Comparison of ENCODE assay signal across 19 cellular contexts in the genomic region with DNA sequence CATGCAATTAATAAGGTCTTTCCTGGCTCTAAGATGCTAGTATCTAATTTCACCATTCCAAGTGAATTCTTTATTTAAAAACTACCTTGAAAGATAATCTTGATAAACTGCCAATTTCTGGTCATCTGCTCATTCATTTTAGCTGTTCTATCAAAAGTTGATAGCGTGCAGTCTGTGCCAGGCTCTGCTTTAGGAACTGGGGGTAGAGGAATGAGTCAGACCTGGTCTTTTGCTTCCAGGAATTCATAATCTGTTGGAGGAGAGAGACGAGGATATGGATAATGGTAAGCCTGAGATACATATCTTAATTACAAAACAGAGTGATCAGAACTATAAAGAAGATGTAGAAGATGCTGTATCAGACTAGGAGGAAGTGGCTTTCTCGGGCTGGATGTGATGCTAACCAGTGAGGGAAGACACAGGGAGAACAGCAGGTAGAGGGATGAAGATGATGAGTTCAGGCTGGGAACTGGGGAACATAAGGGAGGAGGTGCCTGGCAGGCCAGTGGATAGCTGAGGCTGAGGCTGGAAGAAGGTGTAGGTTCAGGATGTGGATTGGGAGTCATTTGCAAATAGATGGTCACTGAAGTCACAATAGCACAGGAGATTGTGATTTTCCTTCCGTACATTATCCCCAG. TPM values are rescaled to one million over a fixed set of nuclear protein-coding genes. Genes with fewer than 3 reads are reported as not detected.
DNase-seq lines count a peak whose midpoint lies in the region; ATAC-seq and TF ChIP-seq lines count a peak whose summit lies in the region.
"Had no signal": no experiment of that assay in that cellular context is flagged by ENCODE, and none has a peak within 500 bp of the region (broad histone marks: within the 10 kb centered on the region; RNA-seq: fewer than 3 reads in every experiment).

No MANE protein-coding gene starts in this region.

- ATAC-seq in RWPE2 (ENCODE audit: low read depth) = peak; percentile 70
- peak in 2 of 4 donors; percentile 3 to 23 for ATAC-seq in psoas muscle

- H3K4me1 ChIP-seq in RWPE2 (ENCODE audit: insufficient read depth, poor library complexity, severe bottlenecking) = peaks cover 30% of the 10 kb centered on the region
- peaks cover 24% of the 10 kb centered on the region for H3K4me1 ChIP-seq in psoas muscle
- H3K4me1 ChIP-seq: HAP-1 had no signal

- WGBS in psoas muscle, 3 donors = 26 to 51% (median 50%) methylated on average over 4 of the region's 4 CpGs

- H3K36me3 ChIP-seq in RWPE2 (ENCODE audit: low read depth) (no peaks in the 10 kb centered on the region), psoas muscle (ENCODE audit: insufficient read depth in 1 of 2, low read depth in 1 of 2) (no peaks in the 10 kb centered on the region)
- H3K36me3 ChIP-seq: esophagus squamous epithelium, HAP-1 had no signal

- intact Hi-C loops in psoas muscle (cut with DNase I) = no loop called here

- DNase-seq in ELR (ENCODE audit: low read depth) (peak; percentile 70), RWPE2 (ENCODE audit: low spot score) (no peak), fibroblast of the aortic adventitia (ENCODE audit: low read depth) (peak; percentile 67), psoas muscle (no peak), activated gamma-delta T cell (lab: John Stamatoyannopoulos, UW) (no peak), NCI-H187 (lab: John Stamatoyannopoulos, UW) (no peak), AG08395 (ENCODE audit: low spot score) (no peak)
- no peak for DNase-seq in NK-92 treated with Interleukin-12 subunit alpha and Interleukin-12 subunit beta, amount 100 ng/mL, for 24 hours (lab: John Stamatoyannopoulos, UW)
- DNase-seq: activated CD4-positive, alpha-beta T cell treated with anti-CD3 and anti-CD28 coated beads, Interleukin-2, amount 50 U/mL, for 1 hour; amygdala; esophagus squamous epithelium; KG1; NCI-H1694; NCI-H526; nucleus accumbens; stimulated activated CD4-positive, alpha-beta T cell treated with anti-CD3 and anti-CD28 coated beads, Interleukin-15, amount 100 ng/mL, for 24 hours; T-helper 2 cell had no signal

- peak overlapping the region; percentile 45 for H3K27ac ChIP-seq in RWPE2 (ENCODE audit: poor library complexity, severe bottlenecking)
- H3K27ac ChIP-seq in psoas muscle = peak overlapping the region; percentile 66
- H3K27ac ChIP-seq: esophagus squamous epithelium had no signal

- H3K27me3 ChIP-seq in RWPE2 (ENCODE audit: insufficient read depth, poor library complexity, severe bottlenecking) (no peaks in the 10 kb centered on the region), psoas muscle (ENCODE audit: insufficient read depth in 3 of 3, low read length in 2 of 3) (no peaks in the 10 kb centered on the region)
- H3K27me3 ChIP-seq: esophagus squamous epithelium had no signal

- H3K9me3 ChIP-seq in RWPE2 (ENCODE audit: severe bottlenecking) (no peaks in the 10 kb centered on the region), psoas muscle (no peaks in the 10 kb centered on the region)
- H3K9me3 ChIP-seq: esophagus squamous epithelium, HAP-1 had no signal

- H3K4me3 ChIP-seq in RWPE2 (ENCODE audit: severe bottlenecking) (no peak overlapping the region), fibroblast of the aortic adventitia (ENCODE audit: low read depth, low read length) (no peak overlapping the region), psoas muscle (no peak overlapping the region)
- H3K4me3 ChIP-seq: esophagus squamous epithelium, HAP-1, lung had no signal

- TF ChIP-seq CTCF in RWPE2 (IDR thresholded peaks at IDR 0.05; ENCODE audit: poor library complexity, severe bottlenecking) = no peak
- no peak for TF ChIP-seq CTCF in fibroblast of the aortic adventitia (IDR thresholded peaks at IDR 0.05; ENCODE audit: insufficient read depth, low read length)
- no peak for TF ChIP-seq CTCF in psoas muscle (IDR thresholded peaks at IDR 0.05)

RNA-seq across cellular contexts. Expression of a gene that starts 12.3 kb away (rescaled TPM):
- total RNA-seq in fibroblast of the aortic adventitia (ENCODE audit: low replicate concordance) = 30.3 and 50.5 TPM in 2 replicates
- total RNA-seq in psoas muscle = 100 to 1,000 TPM in 3 of 4 donors, 10 to 100 TPM in 1; 74.1 to 427 (median 339) TPM
- 100 to 1,000 TPM; 221 to 393 (median 338) TPM for polyA plus RNA-seq in psoas muscle

RNA-seq across cellular contexts. Expression of a gene that starts 29.3 kb away (rescaled TPM):
- total RNA-seq in fibroblast of the aortic adventitia (ENCODE audit: low replicate concordance) (6.2 and 6.7 TPM in 2 replicates), psoas muscle (1 to 10 TPM; 2.0 to 4.9 (median 3.3) TPM)
- polyA plus RNA-seq in psoas muscle = 1 to 10 TPM in 1 of 3 donors, under 1 TPM in 2; 0.75 to 3.2 (median 0.85) TPM

Comparison
In these comparisons a context has a peak if more than half of its experiments do, and no peak if none do; other contexts are left out.
1. DNase-seq: peak in ELR (single experiment) and fibroblast of the aortic adventitia (single experiment); none in RWPE2 (single experiment), psoas muscle (0 of 2), activated gamma-delta T cell (single experiment), NK-92 treated with Interleukin-12 subunit alpha and Interleukin-12 subunit beta, amount 100 ng/mL, for 24 hours (single experiment), NCI-H187 (0 of 2) and AG08395 (single experiment).